ENCODE assay signal across 28 cellular contexts in the genomic region with DNA sequence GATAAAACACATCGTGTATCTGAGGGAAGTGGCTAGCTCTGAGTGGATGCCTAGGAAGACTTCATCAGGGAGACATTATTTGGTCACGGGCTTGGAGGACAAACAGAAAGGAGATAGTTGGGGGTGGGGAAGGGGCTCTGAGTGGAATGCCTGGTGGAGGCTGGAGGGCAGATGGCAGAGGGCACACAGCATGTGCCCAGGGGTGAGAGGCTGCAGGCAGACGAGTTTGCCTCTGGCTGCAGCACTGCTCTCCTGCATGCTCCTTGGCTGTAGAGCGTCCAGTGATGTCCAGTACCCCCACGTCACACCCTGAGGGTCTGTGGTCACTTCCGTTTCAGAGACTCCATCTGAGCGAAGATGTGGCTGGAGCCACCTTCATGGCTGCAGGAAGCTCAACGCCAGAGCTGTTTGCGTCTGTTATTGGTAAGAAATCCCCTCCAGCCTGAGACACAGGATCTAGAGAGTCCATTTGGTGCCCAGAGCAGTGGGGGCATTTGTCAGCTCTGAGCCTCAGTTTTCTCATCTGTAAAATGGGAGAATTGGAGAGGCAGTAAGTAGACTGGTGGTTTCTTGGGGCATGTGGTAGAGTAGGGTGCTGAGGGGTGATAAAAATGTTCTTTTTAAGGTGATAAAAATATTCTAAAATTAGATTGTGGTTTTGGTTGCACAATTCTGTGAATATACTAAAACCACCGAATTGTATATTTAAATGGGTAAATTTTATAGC.
DNase-seq lines count a peak whose midpoint lies in the region; ATAC-seq and TF ChIP-seq lines count a peak whose summit lies in the region.
"Had no signal": no experiment of that assay in that cellular context is flagged by ENCODE, and none has a peak within 500 bp of the region (broad histone marks: within the 10 kb centered on the region; RNA-seq: fewer than 3 reads in every experiment).

No MANE protein-coding gene starts in this region.

- H2AK5ac ChIP-seq in neuronal stem cell (ENCODE audit: low read depth, low read length) = no peak overlapping the region

- no peak overlapping the region for H3K23ac ChIP-seq in neuronal stem cell (ENCODE audit: low read depth, low read length, poor library complexity)

- H3K18ac ChIP-seq in neuronal stem cell (ENCODE audit: low read length) = no peak overlapping the region

- no peak overlapping the region for H2BK12ac ChIP-seq in neuronal stem cell (ENCODE audit: low read length)

- no peak overlapping the region for H3K14ac ChIP-seq in neuronal stem cell (ENCODE audit: low read length)

- H3K79me2 ChIP-seq in Karpas-422 (ENCODE audit: low read length) (no peaks in the 10 kb centered on the region), OCI-LY3 (ENCODE audit: low read length) (no peaks in the 10 kb centered on the region)

- no peak overlapping the region for H3K9ac ChIP-seq in Karpas-422 (ENCODE audit: low read length)
- peak overlapping the region; percentile 49; the same call in 1 of the 2 replicates for H3K9ac ChIP-seq in OCI-LY3 (ENCODE audit: low read length)
- H3K9ac ChIP-seq in neuronal stem cell (ENCODE audit: low read depth, low read length, poor library complexity) = peak overlapping the region; percentile 39

- peaks cover 36% of the 10 kb centered on the region for H3K4me1 Mint-ChIP-seq in central memory CD8-positive, alpha-beta T cell
- peaks cover 5% of the 10 kb centered on the region for H3K4me1 Mint-ChIP-seq in T-helper 2 cell treated with Interferon-gamma antibody and Interleukin-4, amounts not matched to agents 5 μg/mL and 100 μg/mL, for 36 hours (ENCODE audit: low read depth)
- H3K4me1 Mint-ChIP-seq: endodermal cell, GM23338 had no signal

- peak; percentile 28 for ATAC-seq in central memory CD8-positive, alpha-beta T cell (replicated peaks; ENCODE audit: extremely low read depth, poor library complexity, severe bottlenecking)
- ATAC-seq: body of pancreas, esophagus mucosa, GM23338, left ventricle myocardium superior, psoas muscle had no signal

- no peak overlapping the region for H3K27ac ChIP-seq in Karpas-422 (ENCODE audit: low read length)
- H3K27ac ChIP-seq in OCI-LY3 (ENCODE audit: low read length) = peak overlapping the region; percentile 25
- no peak overlapping the region for H3K27ac ChIP-seq in neuronal stem cell (replicated peaks; ENCODE audit: low read length)
- H3K27ac ChIP-seq: body of pancreas, PC-9, psoas muscle, SK-N-MC had no signal

- H3K9me3 ChIP-seq in Karpas-422 (ENCODE audit: low read length) (no peaks in the 10 kb centered on the region), OCI-LY3 (ENCODE audit: insufficient read depth, low read length) (0 out of 2 replicates have a peak, but pooled peaks cover 3% of the 10 kb centered on the region), neuronal stem cell (replicated peaks in 1 of 2; ENCODE audit: control insufficient read depth in 2 of 2, insufficient read depth in 1 of 2, low read depth in 1 of 2, low read length in 2 of 2) (no peaks in the 10 kb centered on the region)
- H3K9me3 ChIP-seq: body of pancreas had no signal

- no peak overlapping the region for H4K91ac ChIP-seq in neuronal stem cell (ENCODE audit: low read depth, low read length, poor library complexity)

- no peak overlapping the region for H2BK5ac ChIP-seq in neuronal stem cell (ENCODE audit: low read length)

- no peak overlapping the region for H4K8ac ChIP-seq in neuronal stem cell (ENCODE audit: low read depth, low read length)

- H2BK15ac ChIP-seq in neuronal stem cell (ENCODE audit: low read length) = no peak overlapping the region

- H3K79me1 ChIP-seq in neuronal stem cell (ENCODE audit: low read depth, low read length) = no peaks in the 10 kb centered on the region

- peak overlapping the region; percentile 68 for H3K4me3 Mint-ChIP-seq in central memory CD8-positive, alpha-beta T cell
- H3K4me3 Mint-ChIP-seq in T-helper 2 cell treated with Interferon-gamma antibody and Interleukin-4, amounts not matched to agents 5 μg/mL and 100 μg/mL, for 36 hours = no peak overlapping the region
- H3K4me3 Mint-ChIP-seq: activated naive CD4-positive, alpha-beta T cell treated with anti-CD3 and anti-CD28 coated beads for 36 hours; dendritic cell treated with granulocyte-macrophage colony-stimulating factor and Interleukin-4, amounts not matched to agents 40 ng/mL and 50 ng/mL, for 4 days; endodermal cell; GM23338 had no signal

- peaks cover 3% of the 10 kb centered on the region; the same call in 1 of the 2 replicates for H3K27me3 ChIP-seq in Karpas-422 (ENCODE audit: low read length)
- no peaks in the 10 kb centered on the region for H3K27me3 ChIP-seq in OCI-LY3 (ENCODE audit: low read depth, low read length)
- H3K27me3 ChIP-seq in neuronal stem cell (ENCODE audit: control insufficient read depth in 3 of 3, insufficient read depth in 3 of 3, low read depth in 1 of 3, low read length in 3 of 3) = no peaks in the 10 kb centered on the region
- H3K27me3 ChIP-seq: body of pancreas had no signal

- peaks cover 2% of the 10 kb centered on the region for H3K36me3 Mint-ChIP-seq in central memory CD8-positive, alpha-beta T cell (ENCODE audit: insufficient read depth)
- no peaks in the 10 kb centered on the region for H3K36me3 Mint-ChIP-seq in T-helper 2 cell treated with Interferon-gamma antibody and Interleukin-4, amounts not matched to agents 5 μg/mL and 100 μg/mL, for 36 hours (ENCODE audit: low read depth)
- H3K36me3 Mint-ChIP-seq: IgD-negative memory B cell had no signal

- H3K4me3 ChIP-seq in Karpas-422 (ENCODE audit: low read length) (no peak overlapping the region), OCI-LY3 (ENCODE audit: low read length) (no peak overlapping the region), neuronal stem cell (ENCODE audit: low read length in 2 of 2) (no peak overlapping the region)
- H3K4me3 ChIP-seq: body of pancreas, GM23338, PC-9, psoas muscle, SK-N-MC had no signal

- H3K4me1 ChIP-seq in Karpas-422 (ENCODE audit: low read length) (peaks cover 5% of the 10 kb centered on the region), OCI-LY3 (ENCODE audit: low read length) (peaks cover 65% of the 10 kb centered on the region), neuronal stem cell (ENCODE audit: control insufficient read depth in 2 of 2, insufficient read depth in 1 of 2, low read depth in 1 of 2, low read length in 2 of 2) (no peaks in the 10 kb centered on the region)
- H3K4me1 ChIP-seq: body of pancreas, psoas muscle had no signal

- no peak overlapping the region for H3K4ac ChIP-seq in neuronal stem cell (ENCODE audit: low read length)

- peak overlapping the region; percentile 7 for H3K27ac Mint-ChIP-seq in central memory CD8-positive, alpha-beta T cell (ENCODE audit: low read depth)
- no peak overlapping the region for H3K27ac Mint-ChIP-seq in T-helper 2 cell treated with Interferon-gamma antibody and Interleukin-4, amounts not matched to agents 5 μg/mL and 100 μg/mL, for 36 hours
- H3K27ac Mint-ChIP-seq: activated naive CD4-positive, alpha-beta T cell treated with anti-CD3 and anti-CD28 coated beads for 36 hours; dendritic cell treated with granulocyte-macrophage colony-stimulating factor and Interleukin-4, amounts not matched to agents 40 ng/mL and 50 ng/mL, for 4 days; endodermal cell; GM23338; IgD-negative memory B cell had no signal

- no CpG with 5 or more reads among the region's 10 CpGs for WGBS in neuronal stem cell (ENCODE audit: extremely low coverage in 2 of 2, insufficient read length in 2 of 2, insufficient replicate concordance in 1 of 2), 2 donors

- H3K9me3 Mint-ChIP-seq in central memory CD8-positive, alpha-beta T cell = no peaks in the 10 kb centered on the region
- H3K9me3 Mint-ChIP-seq in T-helper 2 cell treated with Interferon-gamma antibody and Interleukin-4, amounts not matched to agents 5 μg/mL and 100 μg/mL, for 36 hours = no peaks in the 10 kb centered on the region
- H3K9me3 Mint-ChIP-seq: dendritic cell treated with granulocyte-macrophage colony-stimulating factor and Interleukin-4, amounts not matched to agents 40 ng/mL and 50 ng/mL, for 4 days had no signal

- H2AFZ ChIP-seq in Karpas-422 (ENCODE audit: low read length) = no peak overlapping the region
- peak overlapping the region; percentile 58; the same call in 1 of the 2 replicates for H2AFZ ChIP-seq in OCI-LY3 (ENCODE audit: low read depth, low read length)
- no peak overlapping the region for H2AFZ ChIP-seq in neuronal stem cell (ENCODE audit: low read length)
- H2AFZ ChIP-seq: GM23338, PC-9 had no signal

- TF ChIP-seq CTCF in OCI-LY3 (IDR thresholded peaks at IDR 0.05; ENCODE audit: low read depth, low read length) = no peak

- H3K36me3 ChIP-seq in Karpas-422 (ENCODE audit: insufficient read depth, low read length) = no peaks in the 10 kb centered on the region
- H3K36me3 ChIP-seq in OCI-LY3 (replicated peaks; ENCODE audit: low read depth, low read length) = no peaks in the 10 kb centered on the region
- no peaks in the 10 kb centered on the region for H3K36me3 ChIP-seq in neuronal stem cell (replicated peaks in 1 of 2; ENCODE audit: control insufficient read depth in 2 of 2, insufficient read depth in 2 of 2, low read length in 2 of 2)

- H3K27me3 Mint-ChIP-seq in central memory CD8-positive, alpha-beta T cell = no peaks in the 10 kb centered on the region
- peaks cover 4% of the 10 kb centered on the region for H3K27me3 Mint-ChIP-seq in T-helper 2 cell treated with Interferon-gamma antibody and Interleukin-4, amounts not matched to agents 5 μg/mL and 100 μg/mL, for 36 hours (ENCODE audit: low read depth)

- H3K9me2 ChIP-seq in Karpas-422 (replicated peaks; ENCODE audit: insufficient read depth, low read length) = no peaks in the 10 kb centered on the region

- H3K4me2 ChIP-seq in Karpas-422 (ENCODE audit: low read depth, low read length, poor library complexity, severe bottlenecking) = no peak overlapping the region
- peak overlapping the region; percentile 40 for H3K4me2 ChIP-seq in OCI-LY3 (ENCODE audit: low read length)
- no peak overlapping the region for H3K4me2 ChIP-seq in neuronal stem cell (ENCODE audit: insufficient read depth, low read length, poor library complexity, severe bottlenecking)
- H3K4me2 ChIP-seq: GM23338, PC-9 had no signal

- H4K20me1 ChIP-seq in Karpas-422 (ENCODE audit: insufficient read depth, low read depth, low read length) (no peaks in the 10 kb centered on the region), OCI-LY3 (ENCODE audit: insufficient read depth, low read length) (no peaks in the 10 kb centered on the region)

- H2BK120ac ChIP-seq in neuronal stem cell (ENCODE audit: low read depth, low read length) = no peak overlapping the region

- peak; percentile 44 for DNase-seq in Karpas-422
- DNase-seq in central memory CD8-positive, alpha-beta T cell (ENCODE audit: low spot score in 2 of 2) = no peak
- no peak for DNase-seq in neuronal stem cell (ENCODE audit: low spot score)
- DNase-seq in stimulated activated CD4-positive, alpha-beta T cell treated with anti-CD3 and anti-CD28 coated beads, Interleukin-4, amount 100 ng/mL, for 24 hours = no peak
- DNase-seq in T-helper 2 cell treated with Interferon-gamma antibody and Interleukin-4, amounts not matched to agents 5 μg/mL and 100 μg/mL, for 36 hours (ENCODE audit: low spot score) = no peak
- no peak for DNase-seq in D341Med (ENCODE audit: low spot score)
- DNase-seq in NCI-H2029 treated with DMSO at 0.1 percent for 48 hours (lab: John Stamatoyannopoulos, UW) = no peak
- DNase-seq: activated CD4-positive, alpha-beta T cell treated with anti-CD3 and anti-CD28 coated beads, Interleukin-2, amount 50 U/mL, for 48 hours; activated CD4-positive, CD25-positive, alpha-beta regulatory T cell treated with anti-CD3 and anti-CD28 coated beads, Interleukin-2, amount 50 U/mL, for 72 hours; activated CD8-positive, alpha-beta memory T cell treated with anti-CD3 and anti-CD28 coated beads, Interleukin-2, amount 50 U/mL, for 48 hours; activated naive CD4-positive, alpha-beta T cell treated with anti-CD3 and anti-CD28 coated beads for 36 hours; body of pancreas; Calu3; DMS79 treated with DMSO at 0.1 percent for 48 hours; endodermal cell; GF-D8; left ventricle myocardium superior; NCI-H146; occipital lobe; PC-9; psoas muscle; stimulated activated naive CD4-positive, alpha-beta T cell treated with Interleukin-2 at 50 U/mL for 16 hours had no signal
